ENCODE assay signal across 8 cellular contexts in the genomic region with DNA sequence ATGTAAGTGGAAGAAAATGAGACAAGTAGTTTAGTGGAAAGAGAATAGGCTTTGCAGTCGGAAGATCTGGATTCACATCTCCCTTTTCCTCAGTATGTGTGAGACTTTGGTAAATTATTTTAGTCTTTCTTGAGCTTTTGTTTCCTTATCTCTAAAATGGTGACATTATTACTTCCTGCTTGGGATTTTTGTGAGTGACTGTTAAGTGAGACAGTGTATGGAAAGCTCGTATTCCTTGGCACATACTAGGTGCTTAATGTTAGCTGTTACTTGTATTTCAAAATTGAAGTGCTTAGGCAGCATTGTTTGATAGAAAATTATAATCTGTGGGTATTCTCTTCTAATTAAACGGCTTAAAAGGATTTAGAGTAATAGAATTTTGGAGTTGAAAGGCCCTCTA. TPM values are rescaled to one million over a fixed set of nuclear protein-coding genes. Genes with fewer than 3 reads are reported as not detected.
DNase-seq lines count a peak whose midpoint lies in the region; ATAC-seq and TF ChIP-seq lines count a peak whose summit lies in the region.

No MANE protein-coding gene starts in this region.

- H2AFZ ChIP-seq in KMS-11 (ENCODE audit: low read depth), result no peak overlapping the region

- peak overlapping the region in 5 of 7 donors; percentile 44 to 80 (median 53) for H3K27ac Mint-ChIP-seq in CD14-positive monocyte
- peak overlapping the region; percentile 18 to 98 for H3K27ac Mint-ChIP-seq in natural killer cell treated with Interleukin-12 subunit alpha and Interleukin-12 subunit beta and Interleukin-15 and Interleukin-18, amount 100 ng/mL, for 72 hours

- H3K27ac ChIP-seq in KMS-11, result no peak overlapping the region
- no peak overlapping the region for H3K27ac ChIP-seq in effector memory CD4-positive, alpha-beta T cell (ENCODE audit: insufficient read depth, low read length, poor library complexity, severe bottlenecking)

- no peaks in the 10 kb centered on the region for H3K36me3 ChIP-seq in KMS-11 (ENCODE audit: insufficient read depth)
- H3K36me3 ChIP-seq in effector memory CD4-positive, alpha-beta T cell (ENCODE audit: control insufficient read depth, insufficient read depth, low read length), result no peaks in the 10 kb centered on the region

- H3K9me3 Mint-ChIP-seq in CD14-positive monocyte, result no peaks in the 10 kb centered on the region
- no peaks in the 10 kb centered on the region for H3K9me3 Mint-ChIP-seq in natural killer cell treated with Interleukin-12 subunit alpha and Interleukin-12 subunit beta and Interleukin-15 and Interleukin-18, amount 100 ng/mL, for 72 hours

- peaks cover 22% of the 10 kb centered on the region for H3K4me1 ChIP-seq in KMS-11 (ENCODE audit: low read depth, poor library complexity, severe bottlenecking)
- H3K4me1 ChIP-seq in effector memory CD4-positive, alpha-beta T cell (ENCODE audit: control insufficient read depth, insufficient read depth, low read length, poor library complexity, severe bottlenecking), result peaks cover 9% of the 10 kb centered on the region

- peaks cover 75% of the 10 kb centered on the region for H3K79me2 ChIP-seq in KMS-11 (ENCODE audit: insufficient read depth, low read depth)

- H3K4me3 ChIP-seq in KMS-11 (IDR thresholded peaks at IDR 0.05; ENCODE audit: insufficient read depth, low read depth, low read length), result no peak overlapping the region
- peak overlapping the region; percentile 94 for H3K4me3 ChIP-seq in choroid plexus epithelial cell (ENCODE audit: low read depth, low read length)
- no peak overlapping the region for H3K4me3 ChIP-seq in effector memory CD4-positive, alpha-beta T cell (ENCODE audit: insufficient read depth, low read depth, low read length, poor library complexity, severe bottlenecking)

- H3K4me3 Mint-ChIP-seq in CD14-positive monocyte, result peak overlapping the region; percentile 5 to 73
- H3K4me3 Mint-ChIP-seq in natural killer cell treated with Interleukin-12 subunit alpha and Interleukin-12 subunit beta and Interleukin-15 and Interleukin-18, amount 100 ng/mL, for 72 hours, result peak overlapping the region; percentile 99

- H3K27me3 Mint-ChIP-seq in CD14-positive monocyte (ENCODE audit: low read depth in 3 of 3), result no peaks in the 10 kb centered on the region
- no peaks in the 10 kb centered on the region for H3K27me3 Mint-ChIP-seq in natural killer cell treated with Interleukin-12 subunit alpha and Interleukin-12 subunit beta and Interleukin-15 and Interleukin-18, amount 100 ng/mL, for 72 hours

- peaks cover 20% of the 10 kb centered on the region for H4K20me1 ChIP-seq in KMS-11 (ENCODE audit: insufficient read depth)

- DNase-seq in CD14-positive monocyte (ENCODE audit: low spot score) (no peak), choroid plexus epithelial cell (ENCODE audit: low read depth) (no peak), NCI-H1105 treated with DMSO at 0.1 percent for 48 hours (lab: John Stamatoyannopoulos, UW) (no peak), NCI-H1092 treated with DMSO at 0.1 percent for 48 hours (lab: John Stamatoyannopoulos, UW) (no peak)
- no peak for DNase-seq in natural killer cell treated with Interleukin-12 subunit alpha and Interleukin-12 subunit beta and Interleukin-15 and Interleukin-18, amount 100 ng/mL, for 72 hours (ENCODE audit: low spot score)
- DNase-seq in effector memory CD4-positive, alpha-beta T cell, result no peak

- no peak overlapping the region for H3K9ac ChIP-seq in KMS-11

- H3K4me2 ChIP-seq in KMS-11, result peak overlapping the region; percentile 75

- peaks cover 43% of the 10 kb centered on the region for H3K4me1 Mint-ChIP-seq in CD14-positive monocyte
- H3K4me1 Mint-ChIP-seq in natural killer cell treated with Interleukin-12 subunit alpha and Interleukin-12 subunit beta and Interleukin-15 and Interleukin-18, amount 100 ng/mL, for 72 hours (ENCODE audit: low read depth in 2 of 2), result peaks cover 34 to 58% of the 10 kb centered on the region in 2 donors

- TF ChIP-seq CTCF in CD14-positive monocyte (IDR thresholded peaks at IDR 0.05) (no peak), KMS-11 (conservative IDR thresholded peaks at IDR 0.05; ENCODE audit: low read depth, low read length) (no peak), choroid plexus epithelial cell (conservative IDR thresholded peaks at IDR 0.05; ENCODE audit: low read depth, low read length) (no peak)

- no peak for ATAC-seq in natural killer cell treated with Interleukin-12 subunit alpha and Interleukin-12 subunit beta and Interleukin-15 and Interleukin-18, amount 100 ng/mL, for 72 hours
- no peak for ATAC-seq in esophagus mucosa

- H3K27me3 ChIP-seq in KMS-11 (ENCODE audit: insufficient read depth, low read depth), result no peaks in the 10 kb centered on the region
- no peaks in the 10 kb centered on the region for H3K27me3 ChIP-seq in effector memory CD4-positive, alpha-beta T cell (replicated peaks; ENCODE audit: control insufficient read depth, insufficient read depth, low read length, poor library complexity, severe bottlenecking)

- H3K36me3 Mint-ChIP-seq in CD14-positive monocyte, result peaks cover 6 to 24% of the 10 kb centered on the region in 2 donors
- peaks cover 27% of the 10 kb centered on the region for H3K36me3 Mint-ChIP-seq in natural killer cell treated with Interleukin-12 subunit alpha and Interleukin-12 subunit beta and Interleukin-15 and Interleukin-18, amount 100 ng/mL, for 72 hours

- H3K9me3 ChIP-seq in effector memory CD4-positive, alpha-beta T cell (ENCODE audit: control insufficient read depth, low read length), result no peaks in the 10 kb centered on the region

- intact Hi-C loops in CD14-positive monocyte (cut with micrococcal nuclease), result loop anchor here in 1 of 2 donors (5.0 kb wide), 2 partner anchors 36 to 106 kb away; a partner anchor contains a TSS

RNA-seq across cellular contexts. Expression of a gene that starts 2.0 kb away (rescaled TPM):
- polyA plus RNA-seq in CD14-positive monocyte, result 10 to 100 TPM; 19.1 to 22.4 TPM
- total RNA-seq in natural killer cell treated with Interleukin-12 subunit alpha and Interleukin-12 subunit beta and Interleukin-15 and Interleukin-18, amount 100 ng/mL, for 72 hours, result 100 to 1,000 TPM; 104 to 135 TPM
- 52.0 TPM for total RNA-seq in esophagus mucosa
